In genomic region chr20:45406260-45407066, GRCh38 we compare ENCODE assay signal across 1 cellular context.
TF ChIP-seq lines count a peak whose summit lies in the region.

No MANE protein-coding gene starts in this region.

TF ChIP-seq in HepG2, 621 proteins besides CTCF, POLR2A, EP300 and RAD21 (continued from another document and continues in another):
- TF ChIP-seq ZNF235 (CRISPR knock-in tag; IDR thresholded peaks at IDR 0.05; ENCODE audit: borderline replicate concordance) (no peak), ZNF589 (CRISPR knock-in tag; conservative IDR thresholded peaks at IDR 0.05) (peak; percentile 81; the same call in 1 of the 2 replicates), ZBTB46 (CRISPR knock-in tag; IDR thresholded peaks at IDR 0.05; ENCODE audit: borderline replicate concordance) (no peak), HOXA5 (CRISPR knock-in tag; IDR thresholded peaks at IDR 0.05) (0 out of 2 replicates have a peak, but pooled peaks have one; percentile 5), MED8 (CRISPR knock-in tag; IDR thresholded peaks at IDR 0.05; ENCODE audit: insufficient replicate concordance) (no peak), ZBTB7B (CRISPR knock-in tag; IDR thresholded peaks at IDR 0.05) (peak; percentile 67; the same call in 1 of the 2 replicates), PRDM15 (CRISPR knock-in tag; IDR thresholded peaks at IDR 0.05) (no peak), TCF12 (IDR thresholded peaks at IDR 0.05) (no peak), TCF12 (CRISPR knock-in tag; IDR thresholded peaks at IDR 0.05) (0 out of 2 replicates have a peak, but pooled peaks have one; percentile 8), PHB2 (IDR thresholded peaks at IDR 0.05; ENCODE audit: partially characterized antibody) (no peak), ZFP82 (CRISPR knock-in tag; IDR thresholded peaks at IDR 0.05; ENCODE audit: borderline replicate concordance) (peak; percentile 90; the same call in 1 of the 2 replicates), JUNB (CRISPR knock-in tag; IDR thresholded peaks at IDR 0.05; ENCODE audit: borderline replicate concordance) (0 out of 2 replicates have a peak, but pooled peaks have one; percentile 20), SP4 (CRISPR knock-in tag; IDR thresholded peaks at IDR 0.05) (no peak), DMAP1 (CRISPR knock-in tag; IDR thresholded peaks at IDR 0.05) (peak; percentile 29; the same call in 1 of the 2 replicates), KLF9 (CRISPR knock-in tag; IDR thresholded peaks at IDR 0.05; ENCODE audit: low read depth) (0 out of 2 replicates have a peak, but pooled peaks have one; percentile 34), ZNF225 (CRISPR knock-in tag; IDR thresholded peaks at IDR 0.05) (peak; percentile 29; the same call in 1 of the 2 replicates), SOX6 (IDR thresholded peaks at IDR 0.05) (no peak), SOX6 (CRISPR knock-in tag; IDR thresholded peaks at IDR 0.05) (0 out of 2 replicates have a peak, but pooled peaks have one; percentile 5), SRSF1 (optimal IDR thresholded peaks at IDR 0.05; ENCODE audit: low read depth, low read length) (peak; percentile 22), ZNF263 (CRISPR knock-in tag; IDR thresholded peaks at IDR 0.05) (peak; percentile 67; the same call in 1 of the 2 replicates), DNMT1 (CRISPR knock-in tag; IDR thresholded peaks at IDR 0.05) (peak; percentile 40; the same call in 1 of the 2 replicates), ZNF674 (CRISPR knock-in tag; IDR thresholded peaks at IDR 0.05; ENCODE audit: low read depth) (no peak), NCOA5 (CRISPR knock-in tag; IDR thresholded peaks at IDR 0.05) (no peak), ZNF83 (CRISPR knock-in tag; IDR thresholded peaks at IDR 0.05; ENCODE audit: borderline replicate concordance) (0 out of 2 replicates have a peak, but pooled peaks have one; percentile 37), ZNF558 (CRISPR knock-in tag; IDR thresholded peaks at IDR 0.05; ENCODE audit: borderline replicate concordance) (peak; percentile 67; the same call in 1 of the 2 replicates), BCL6 (CRISPR knock-in tag; IDR thresholded peaks at IDR 0.05) (no peak), KLF13 (CRISPR knock-in tag; IDR thresholded peaks at IDR 0.05) (0 out of 2 replicates have a peak, but pooled peaks have one; percentile 49), GABPA (IDR thresholded peaks at IDR 0.05; ENCODE audit: low read depth, low read length) (peak; percentile 53; the same call in 1 of the 2 replicates), GABPA (CRISPR knock-in tag; IDR thresholded peaks at IDR 0.05; ENCODE audit: low read depth) (peak; percentile 45; the same call in 1 of the 2 replicates), AKAP8 (CRISPR knock-in tag; IDR thresholded peaks at IDR 0.05) (peak; percentile 41; the same call in 1 of the 2 replicates), POLR2AphosphoS2 (IDR thresholded peaks at IDR 0.05; ENCODE audit: low read depth, low read length) (no peak), ISL2 (CRISPR knock-in tag; IDR thresholded peaks at IDR 0.05) (0 out of 2 replicates have a peak, but pooled peaks have one; percentile 16), HNRNPLL (IDR thresholded peaks at IDR 0.05; ENCODE audit: low read depth, low read length, poor library complexity, severe bottlenecking) (peak; percentile 95), ZNF446 (CRISPR knock-in tag; IDR thresholded peaks at IDR 0.05) (peak; percentile 93), AGO2 (optimal IDR thresholded peaks at IDR 0.05; ENCODE audit: low read depth, low read length) (peak; percentile 71), ZNF563 (CRISPR knock-in tag; IDR thresholded peaks at IDR 0.05) (peak; percentile 80), ZNF33B (CRISPR knock-in tag; IDR thresholded peaks at IDR 0.05) (peak; percentile 42; the same call in 1 of the 2 replicates), SPEN (CRISPR knock-in tag; IDR thresholded peaks at IDR 0.05; ENCODE audit: low read depth) (peak; percentile 55; the same call in 1 of the 2 replicates), HOXA3 (CRISPR knock-in tag; IDR thresholded peaks at IDR 0.05) (peak; percentile 54; the same call in 1 of the 2 replicates), POLR2G (IDR thresholded peaks at IDR 0.05; ENCODE audit: low read depth, low read length) (peak; percentile 70), SIN3A (IDR thresholded peaks at IDR 0.05; ENCODE audit: borderline replicate concordance, low read depth, low read length) (peak; percentile 44; the same call in 1 of the 2 replicates), TFDP2 (CRISPR knock-in tag; IDR thresholded peaks at IDR 0.05) (peak; percentile 54; the same call in 1 of the 2 replicates), RBFOX2 (IDR thresholded peaks at IDR 0.05; ENCODE audit: low read depth, low read length) (peak; percentile 71), ZFP37 (CRISPR knock-in tag; IDR thresholded peaks at IDR 0.05; ENCODE audit: borderline replicate concordance) (no peak), ZNF709 (CRISPR knock-in tag; IDR thresholded peaks at IDR 0.05) (0 out of 2 replicates have a peak, but pooled peaks have one; percentile 72), CENPBD1 (CRISPR knock-in tag; IDR thresholded peaks at IDR 0.05; ENCODE audit: borderline replicate concordance, low read depth) (no peak), ATF4 (CRISPR knock-in tag; IDR thresholded peaks at IDR 0.05) (peak in 1 of 2 experiments; percentile 72; a peak in 1 of 4 replicates), HDAC2 (CRISPR knock-in tag; IDR thresholded peaks at IDR 0.05) (0 out of 2 replicates have a peak, but pooled peaks have one; percentile 36), ZNF749 (CRISPR knock-in tag; IDR thresholded peaks at IDR 0.05; ENCODE audit: borderline replicate concordance) (0 out of 2 replicates have a peak, but pooled peaks have one; percentile 23)
- TF ChIP-seq, protein P1, sequence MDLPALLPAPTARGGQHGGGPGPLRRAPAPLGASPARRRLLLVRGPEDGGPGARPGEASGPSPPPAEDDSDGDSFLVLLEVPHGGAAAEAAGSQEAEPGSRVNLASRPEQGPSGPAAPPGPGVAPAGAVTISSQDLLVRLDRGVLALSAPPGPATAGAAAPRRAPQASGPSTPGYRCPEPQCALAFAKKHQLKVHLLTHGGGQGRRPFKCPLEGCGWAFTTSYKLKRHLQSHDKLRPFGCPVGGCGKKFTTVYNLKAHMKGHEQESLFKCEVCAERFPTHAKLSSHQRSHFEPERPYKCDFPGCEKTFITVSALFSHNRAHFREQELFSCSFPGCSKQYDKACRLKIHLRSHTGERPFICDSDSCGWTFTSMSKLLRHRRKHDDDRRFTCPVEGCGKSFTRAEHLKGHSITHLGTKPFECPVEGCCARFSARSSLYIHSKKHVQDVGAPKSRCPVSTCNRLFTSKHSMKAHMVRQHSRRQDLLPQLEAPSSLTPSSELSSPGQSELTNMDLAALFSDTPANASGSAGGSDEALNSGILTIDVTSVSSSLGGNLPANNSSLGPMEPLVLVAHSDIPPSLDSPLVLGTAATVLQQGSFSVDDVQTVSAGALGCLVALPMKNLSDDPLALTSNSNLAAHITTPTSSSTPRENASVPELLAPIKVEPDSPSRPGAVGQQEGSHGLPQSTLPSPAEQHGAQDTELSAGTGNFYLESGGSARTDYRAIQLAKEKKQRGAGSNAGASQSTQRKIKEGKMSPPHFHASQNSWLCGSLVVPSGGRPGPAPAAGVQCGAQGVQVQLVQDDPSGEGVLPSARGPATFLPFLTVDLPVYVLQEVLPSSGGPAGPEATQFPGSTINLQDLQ (CRISPR knock-in tag; IDR thresholded peaks at IDR 0.05) = peak; percentile 81
- TF ChIP-seq, protein P2, sequence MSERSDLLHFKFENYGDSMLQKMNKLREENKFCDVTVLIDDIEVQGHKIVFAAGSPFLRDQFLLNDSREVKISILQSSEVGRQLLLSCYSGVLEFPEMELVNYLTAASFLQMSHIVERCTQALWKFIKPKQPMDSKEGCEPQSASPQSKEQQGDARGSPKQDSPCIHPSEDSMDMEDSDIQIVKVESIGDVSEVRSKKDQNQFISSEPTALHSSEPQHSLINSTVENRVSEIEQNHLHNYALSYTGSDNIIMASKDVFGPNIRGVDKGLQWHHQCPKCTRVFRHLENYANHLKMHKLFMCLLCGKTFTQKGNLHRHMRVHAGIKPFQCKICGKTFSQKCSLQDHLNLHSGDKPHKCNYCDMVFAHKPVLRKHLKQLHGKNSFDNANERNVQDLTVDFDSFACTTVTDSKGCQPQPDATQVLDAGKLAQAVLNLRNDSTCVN (CRISPR knock-in tag; IDR thresholded peaks at IDR 0.05; ENCODE audit: borderline replicate concordance) = peak; percentile 63; the same call in 1 of the 2 replicates
- TF ChIP-seq, protein P3, sequence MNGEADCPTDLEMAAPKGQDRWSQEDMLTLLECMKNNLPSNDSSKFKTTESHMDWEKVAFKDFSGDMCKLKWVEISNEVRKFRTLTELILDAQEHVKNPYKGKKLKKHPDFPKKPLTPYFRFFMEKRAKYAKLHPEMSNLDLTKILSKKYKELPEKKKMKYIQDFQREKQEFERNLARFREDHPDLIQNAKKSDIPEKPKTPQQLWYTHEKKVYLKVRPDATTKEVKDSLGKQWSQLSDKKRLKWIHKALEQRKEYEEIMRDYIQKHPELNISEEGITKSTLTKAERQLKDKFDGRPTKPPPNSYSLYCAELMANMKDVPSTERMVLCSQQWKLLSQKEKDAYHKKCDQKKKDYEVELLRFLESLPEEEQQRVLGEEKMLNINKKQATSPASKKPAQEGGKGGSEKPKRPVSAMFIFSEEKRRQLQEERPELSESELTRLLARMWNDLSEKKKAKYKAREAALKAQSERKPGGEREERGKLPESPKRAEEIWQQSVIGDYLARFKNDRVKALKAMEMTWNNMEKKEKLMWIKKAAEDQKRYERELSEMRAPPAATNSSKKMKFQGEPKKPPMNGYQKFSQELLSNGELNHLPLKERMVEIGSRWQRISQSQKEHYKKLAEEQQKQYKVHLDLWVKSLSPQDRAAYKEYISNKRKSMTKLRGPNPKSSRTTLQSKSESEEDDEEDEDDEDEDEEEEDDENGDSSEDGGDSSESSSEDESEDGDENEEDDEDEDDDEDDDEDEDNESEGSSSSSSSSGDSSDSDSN (CRISPR knock-in tag; IDR thresholded peaks at IDR 0.05) = peak; percentile 80
- TF ChIP-seq, protein P4, sequence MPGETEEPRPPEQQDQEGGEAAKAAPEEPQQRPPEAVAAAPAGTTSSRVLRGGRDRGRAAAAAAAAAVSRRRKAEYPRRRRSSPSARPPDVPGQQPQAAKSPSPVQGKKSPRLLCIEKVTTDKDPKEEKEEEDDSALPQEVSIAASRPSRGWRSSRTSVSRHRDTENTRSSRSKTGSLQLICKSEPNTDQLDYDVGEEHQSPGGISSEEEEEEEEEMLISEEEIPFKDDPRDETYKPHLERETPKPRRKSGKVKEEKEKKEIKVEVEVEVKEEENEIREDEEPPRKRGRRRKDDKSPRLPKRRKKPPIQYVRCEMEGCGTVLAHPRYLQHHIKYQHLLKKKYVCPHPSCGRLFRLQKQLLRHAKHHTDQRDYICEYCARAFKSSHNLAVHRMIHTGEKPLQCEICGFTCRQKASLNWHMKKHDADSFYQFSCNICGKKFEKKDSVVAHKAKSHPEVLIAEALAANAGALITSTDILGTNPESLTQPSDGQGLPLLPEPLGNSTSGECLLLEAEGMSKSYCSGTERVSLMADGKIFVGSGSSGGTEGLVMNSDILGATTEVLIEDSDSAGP (CRISPR knock-in tag; IDR thresholded peaks at IDR 0.05; ENCODE audit: borderline replicate concordance) = peak; percentile 75; the same call in 1 of the 2 replicates
